1 cellular context compared by ENCODE assay signal in genomic region chr17:63817736-63818385, GRCh38.
TF ChIP-seq lines count a peak whose summit lies in the region.

No MANE protein-coding gene starts in this region.

TF ChIP-seq in GM12891, 5 proteins besides CTCF, POLR2A, EP300 and RAD21:
- TF ChIP-seq PAX5 (IDR thresholded peaks at IDR 0.05; ENCODE audit: insufficient read depth, low read length, severe bottlenecking) (no peak), TAF1 (IDR thresholded peaks at IDR 0.05; ENCODE audit: low read depth, low read length) (no peak), POLR2AphosphoS5 (IDR thresholded peaks at IDR 0.05; ENCODE audit: low read depth, low read length) (no peak), SPI1 (IDR thresholded peaks at IDR 0.05; ENCODE audit: low read depth, low read length) (no peak), POU2F2 (IDR thresholded peaks at IDR 0.05; ENCODE audit: low read depth, low read length) (no peak)
